ENCODE assay signal across 8 cellular contexts in the genomic region with DNA sequence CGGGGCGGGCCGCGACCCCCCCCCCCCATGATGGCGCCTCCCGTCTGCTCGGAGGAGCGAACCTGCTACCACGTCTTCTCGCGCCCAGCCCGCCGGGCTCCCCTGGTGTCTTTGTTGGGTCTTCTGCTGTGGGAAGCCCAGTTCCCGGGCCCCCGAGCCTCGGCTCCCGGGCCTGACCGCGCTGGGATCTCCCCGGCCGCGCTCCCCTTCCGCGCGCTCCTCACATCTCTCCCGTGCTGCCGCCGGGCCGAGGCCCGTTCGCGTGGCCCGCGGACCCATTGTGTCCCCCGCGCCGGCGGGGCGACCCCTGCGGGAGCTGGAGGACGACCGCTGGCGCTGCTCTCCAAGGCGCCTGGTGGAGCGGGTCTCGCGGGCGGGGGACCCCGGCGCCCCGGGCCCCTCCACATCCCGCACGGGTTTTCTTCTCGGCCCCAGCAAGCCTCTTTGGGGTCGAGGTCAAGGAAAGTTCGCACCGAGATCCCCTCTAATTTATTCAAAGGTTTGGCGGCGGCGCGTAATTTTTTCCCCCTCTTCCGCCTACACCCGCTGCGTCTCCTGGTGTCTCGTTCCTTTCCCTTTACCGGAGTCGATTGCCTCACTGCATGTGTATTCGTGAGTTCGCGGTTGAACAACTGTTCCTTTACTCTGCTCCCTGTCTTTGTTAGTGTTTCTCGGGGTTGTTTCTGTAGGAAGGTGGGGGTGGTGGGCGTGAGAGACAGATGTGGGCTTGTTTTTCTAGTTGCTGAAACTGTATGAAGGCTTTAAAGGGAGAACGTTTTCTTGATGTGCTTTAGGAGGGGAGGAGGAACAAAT. TPM values are rescaled to one million over a fixed set of nuclear protein-coding genes. Genes with fewer than 3 reads are reported as not detected.
A peak's percentile ranks its signal among the peaks of the same experiment; 100 is the strongest.
DNase-seq lines count a peak whose midpoint lies in the region; ATAC-seq and TF ChIP-seq lines count a peak whose summit lies in the region.

No MANE protein-coding gene starts in this region.

- peak overlapping the region; percentile 96 for H3K4me2 ChIP-seq in OCI-LY7 (ENCODE audit: low read length)

- peak in 1 of 2 donors; percentile 59 for TF ChIP-seq EP300 in tibial nerve (IDR thresholded peaks at IDR 0.05)

- peaks cover 0 to 8% (median 4%) of the 10 kb centered on the region in 4 donors for H3K4me1 Mint-ChIP-seq in CD4-positive, CD25-positive, alpha-beta regulatory T cell
- H3K4me1 Mint-ChIP-seq in activated naive CD4-positive, alpha-beta T cell treated with anti-CD3 and anti-CD28 coated beads for 36 hours (ENCODE audit: low read depth), result peaks cover 9% of the 10 kb centered on the region

- H3K36me3 ChIP-seq in CD4-positive, CD25-positive, alpha-beta regulatory T cell (ENCODE audit: control insufficient read depth, insufficient read depth, low read length), result no peaks in the 10 kb centered on the region
- H3K36me3 ChIP-seq in OCI-LY7 (ENCODE audit: insufficient read depth, low read length) (peaks cover 26% of the 10 kb centered on the region), tibial nerve (no peaks in the 10 kb centered on the region)

- CTCF ChIA-PET in OCI-LY7 (lab: Charles Lee; ENCODE audit: unreplicated experiment), result no interaction called here
- CTCF ChIA-PET in activated naive CD4-positive, alpha-beta T cell treated with anti-CD3 and anti-CD28 coated beads for 36 hours (lab: Charles Lee), result interaction anchor here (0.5 kb wide), 1 partner anchor 18 kb away, joined by 3 read pairs; no protein-coding TSS in a partner anchor

- POLR2A ChIA-PET in OCI-LY7 (lab: Charles Lee), result interaction anchor here (0.6 to 3.6 kb wide), 4 partner anchors 21 to 136 kb away, joined by 3 to 48 read pairs (median 6); a partner anchor contains a TSS

- DNase-seq in CD4-positive, CD25-positive, alpha-beta regulatory T cell, result peak in 1 of 3 donors; percentile 12
- peak; percentile 68 for DNase-seq in OCI-LY7 (ENCODE audit: low spot score)
- DNase-seq in activated naive CD4-positive, alpha-beta T cell treated with anti-CD3 and anti-CD28 coated beads for 36 hours, result peak; percentile 76
- DNase-seq in glomerular visceral epithelial cell (ENCODE audit: extremely low spot score), result peak; percentile 72
- DNase-seq in omental fat pad (ENCODE audit: low spot score), result no peak
- peak; percentile 17 to 48 for DNase-seq in tibial nerve (ENCODE audit: low spot score in 2 of 2)

- peaks cover 0 to 9% (median 0%) of the 10 kb centered on the region in 7 donors for H3K9me3 Mint-ChIP-seq in CD4-positive, CD25-positive, alpha-beta regulatory T cell
- no peaks in the 10 kb centered on the region for H3K9me3 Mint-ChIP-seq in activated naive CD4-positive, alpha-beta T cell treated with anti-CD3 and anti-CD28 coated beads for 36 hours

- H2AFZ ChIP-seq in OCI-LY7 (ENCODE audit: low read length), result peak overlapping the region; percentile 76; the same call in 1 of the 2 replicates

- H3K27ac Mint-ChIP-seq in CD4-positive, CD25-positive, alpha-beta regulatory T cell, result no peak overlapping the region
- H3K27ac Mint-ChIP-seq in activated naive CD4-positive, alpha-beta T cell treated with anti-CD3 and anti-CD28 coated beads for 36 hours, result no peak overlapping the region

- H3K27me3 Mint-ChIP-seq in CD4-positive, CD25-positive, alpha-beta regulatory T cell, result peaks cover 32% of the 10 kb centered on the region
- H3K27me3 Mint-ChIP-seq in activated naive CD4-positive, alpha-beta T cell treated with anti-CD3 and anti-CD28 coated beads for 36 hours (ENCODE audit: low read depth), result peaks cover 25% of the 10 kb centered on the region

- no peak overlapping the region for H3K4me3 Mint-ChIP-seq in CD4-positive, CD25-positive, alpha-beta regulatory T cell
- H3K4me3 Mint-ChIP-seq in activated naive CD4-positive, alpha-beta T cell treated with anti-CD3 and anti-CD28 coated beads for 36 hours, result no peak overlapping the region

- H3K4me1 ChIP-seq in CD4-positive, CD25-positive, alpha-beta regulatory T cell (ENCODE audit: control insufficient read depth, insufficient read depth, low read length, poor library complexity, severe bottlenecking), result peaks cover 16% of the 10 kb centered on the region
- peaks cover 53% of the 10 kb centered on the region for H3K4me1 ChIP-seq in OCI-LY7 (ENCODE audit: insufficient read depth, low read length, poor library complexity, severe bottlenecking)
- H3K4me1 ChIP-seq in tibial nerve, result peaks cover 0 to 36% (median 13%) of the 10 kb centered on the region in 4 donors

- peaks cover 35% of the 10 kb centered on the region for H3K27me3 ChIP-seq in CD4-positive, CD25-positive, alpha-beta regulatory T cell (ENCODE audit: control insufficient read depth, insufficient read depth, low read length)
- no peaks in the 10 kb centered on the region for H3K27me3 ChIP-seq in tibial nerve

- BruUV-seq in OCI-LY7 (replicated peaks; lab: Mats Ljungman, UMichigan), result no TSS peak

- peaks cover 10% of the 10 kb centered on the region; the same call in 1 of the 2 replicates for H4K20me1 ChIP-seq in OCI-LY7 (ENCODE audit: insufficient read depth, low read length)

- 0 to 1% methylated on average over 39 to 40 of the region's 73 CpGs for WGBS in tibial nerve, 2 donors

- no peaks in the 10 kb centered on the region for H3K36me3 Mint-ChIP-seq in CD4-positive, CD25-positive, alpha-beta regulatory T cell
- no peaks in the 10 kb centered on the region for H3K36me3 Mint-ChIP-seq in activated naive CD4-positive, alpha-beta T cell treated with anti-CD3 and anti-CD28 coated beads for 36 hours (ENCODE audit: low read depth)

- no peak for TF ChIP-seq POLR2A in tibial nerve (IDR thresholded peaks at IDR 0.05)

- peak overlapping the region; percentile 32 for H3K4me3 ChIP-seq in CD4-positive, CD25-positive, alpha-beta regulatory T cell (ENCODE audit: low read depth, low read length)
- H3K4me3 ChIP-seq in OCI-LY7 (ENCODE audit: low read depth, low read length, poor library complexity, severe bottlenecking) (peak overlapping the region; percentile 88), tibial nerve (peak overlapping the region; percentile 80 to 96 (median 86))

- no peak for TF ChIP-seq CTCF in OCI-LY7 (conservative IDR thresholded peaks at IDR 0.05; ENCODE audit: low read length)
- TF ChIP-seq CTCF in omental fat pad (IDR thresholded peaks at IDR 0.05), result no peak
- no peak for TF ChIP-seq CTCF in tibial nerve (IDR thresholded peaks at IDR 0.05)

- H3K27ac ChIP-seq in CD4-positive, CD25-positive, alpha-beta regulatory T cell (ENCODE audit: insufficient read depth, low read length, poor library complexity, severe bottlenecking), result no peak overlapping the region
- H3K27ac ChIP-seq in OCI-LY7 (ENCODE audit: low read depth, low read length, poor library complexity, severe bottlenecking) (peak overlapping the region; percentile 82), tibial nerve (peak overlapping the region; percentile 90 to 98 (median 96))

- intact Hi-C loops in OCI-LY7 (cut with micrococcal nuclease; ENCODE audit: unreplicated experiment), result loop anchor here (1.0 to 5.0 kb wide), 7 partner anchors 19 to 455 kb away; a partner anchor contains a TSS
- intact Hi-C loops in activated naive CD4-positive, alpha-beta T cell treated with anti-CD3 and anti-CD28 coated beads for 36 hours (cut with micrococcal nuclease), result loop anchor here (1.0 to 10.0 kb wide), 7 partner anchors 74 to 456 kb away; a partner anchor contains a TSS

- peaks cover 69% of the 10 kb centered on the region for H3K79me2 ChIP-seq in OCI-LY7 (ENCODE audit: insufficient read depth, low read depth, low read length)

- ATAC-seq in CD4-positive, CD25-positive, alpha-beta regulatory T cell (ENCODE audit: low read depth in 2 of 2), result no peak
- ATAC-seq in GM19328 (IDR thresholded peaks at IDR 0.05; ENCODE audit: unreplicated experiment) (peak; percentile 24), HG03520 (IDR thresholded peaks at IDR 0.05; ENCODE audit: unreplicated experiment) (peak; percentile 28), omental fat pad (ENCODE audit: low FRiP score) (peak; percentile 66)

- H3K9me3 ChIP-seq in CD4-positive, CD25-positive, alpha-beta regulatory T cell (ENCODE audit: control insufficient read depth in 2 of 2, low read length in 2 of 2), result no peaks in the 10 kb centered on the region
- H3K9me3 ChIP-seq in OCI-LY7 (ENCODE audit: low read length) (no peaks in the 10 kb centered on the region), tibial nerve (no peaks in the 10 kb centered on the region)

- H3K9me2 ChIP-seq in OCI-LY7 (ENCODE audit: insufficient read depth, low read length), result no peaks in the 10 kb centered on the region

RNA-seq across cellular contexts. Expression of a gene that starts 0.8 kb away (rescaled TPM):
- 3.7 TPM for total RNA-seq in CD4-positive, CD25-positive, alpha-beta regulatory T cell
- 1 to 10 TPM; 1.2 to 7.2 (median 3.2) TPM for polyA plus RNA-seq in CD4-positive, CD25-positive, alpha-beta regulatory T cell
- 56.4 and 60.9 TPM in 2 replicates for total RNA-seq in OCI-LY7 (2014; rRNA removed; shearing (Covaris generic))
- total RNA-seq in OCI-LY7 (2022), result 39.9 and 57.4 TPM in 2 replicates
- total RNA-seq in activated naive CD4-positive, alpha-beta T cell treated with anti-CD3 and anti-CD28 coated beads for 36 hours, result under 1 TPM; 0.57 to 0.79 TPM
- total RNA-seq in omental fat pad, result 10 to 100 TPM; 13.9 to 59.4 (median 17.3) TPM
- total RNA-seq in tibial nerve, result 10 to 100 TPM; 23.8 to 48.6 (median 34.9) TPM

Comparison
In these comparisons a context has a peak if more than half of its experiments do, and no peak if none do; other contexts are left out.
1. ATAC-seq: peak in GM19328 (single experiment), HG03520 (single experiment) and omental fat pad (single experiment); none in CD4-positive, CD25-positive, alpha-beta regulatory T cell (0 of 2).
2. H3K4me3 ChIP-seq: peak in every context shown above with its lines; median percentile 88 in OCI-LY7; 86 in tibial nerve; 32 in CD4-positive, CD25-positive, alpha-beta regulatory T cell.